19 cellular contexts compared by ENCODE assay signal in the genomic region with DNA sequence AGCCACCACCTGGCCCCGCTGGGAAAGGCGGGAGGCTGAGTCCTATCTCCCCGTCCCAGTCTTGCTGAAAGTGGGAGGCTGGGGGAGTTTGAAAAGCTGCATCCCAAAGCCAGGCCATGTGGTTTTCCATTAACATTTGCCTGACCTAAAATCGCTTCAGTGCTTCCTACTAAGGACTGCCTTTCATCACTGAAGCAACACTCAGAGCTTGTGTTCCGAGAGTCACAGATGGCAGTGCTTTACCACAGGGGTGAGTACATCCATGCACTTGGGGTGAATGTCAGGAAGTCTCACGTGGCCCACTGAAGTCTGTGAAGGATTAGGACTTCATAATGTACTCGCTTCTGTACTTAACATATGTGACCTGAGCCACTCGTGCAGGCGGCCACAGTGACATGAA. TPM values are rescaled to one million over a fixed set of nuclear protein-coding genes. Genes with fewer than 3 reads are reported as not detected.
"Had no signal": no experiment of that assay in that cellular context is flagged by ENCODE, and none has a peak within 500 bp of the region (broad histone marks: within the 10 kb centered on the region; RNA-seq: fewer than 3 reads in every experiment).

No MANE protein-coding gene starts in this region.

- H3K36me3 ChIP-seq: lower lobe of right lung, upper lobe of left lung had no signal

- H3K27me3 ChIP-seq: foreskin keratinocyte, upper lobe of left lung had no signal

- H3K27ac ChIP-seq: coronary artery, foreskin keratinocyte, lower lobe of right lung, skin epidermis, upper lobe of left lung had no signal

- H3K4me3 ChIP-seq: coronary artery, lower lobe of right lung, skin epidermis, upper lobe of left lung had no signal

- H3K4me3 Mint-ChIP-seq: activated B cell treated with CpG ODN at 0.5 μM for 24 hours; activated CD4-positive, alpha-beta T cell treated with anti-CD3 and anti-CD28 coated beads, Interleukin-2, amount 10 ng/mL, durations not matched to agents 24 days and 14 days; activated CD8-positive, alpha-beta T cell treated with anti-CD3 and anti-CD28 coated beads, Interleukin-2, amount 10 ng/mL, durations not matched to agents 7 days and 5 days; T-helper 17 cell had no signal

- H3K9me3 ChIP-seq: lower lobe of right lung, upper lobe of left lung had no signal

- H3K27ac Mint-ChIP-seq: activated B cell treated with CpG ODN at 0.5 μM for 24 hours; activated CD4-positive, alpha-beta T cell treated with anti-CD3 and anti-CD28 coated beads, Interleukin-2, amount 10 ng/mL, durations not matched to agents 24 days and 14 days; activated CD8-positive, alpha-beta T cell treated with anti-CD3 and anti-CD28 coated beads, Interleukin-2, amount 10 ng/mL, durations not matched to agents 7 days and 5 days; activated naive CD4-positive, alpha-beta T cell treated with anti-CD3 and anti-CD28 coated beads, Interleukin-2, amount 50 U/mL, for 72 hours; T-helper 17 cell had no signal

- H3K4me1 Mint-ChIP-seq: activated B cell treated with CpG ODN at 0.5 μM for 24 hours; activated CD4-positive, alpha-beta T cell treated with anti-CD3 and anti-CD28 coated beads, Interleukin-2, amount 10 ng/mL, durations not matched to agents 24 days and 14 days; T-helper 17 cell had no signal

- H3K27me3 Mint-ChIP-seq: activated B cell treated with CpG ODN at 0.5 μM for 24 hours; activated CD4-positive, alpha-beta T cell treated with anti-CD3 and anti-CD28 coated beads, Interleukin-2, amount 10 ng/mL, durations not matched to agents 24 days and 14 days had no signal

- DNase-seq: activated B cell treated with CpG ODN at 0.5 μM for 24 hours; activated CD4-positive, alpha-beta T cell treated with anti-CD3 and anti-CD28 coated beads, Interleukin-2, amount 10 ng/mL, durations not matched to agents 24 days and 14 days; activated CD8-positive, alpha-beta memory T cell treated with anti-CD3 and anti-CD28 coated beads, Interleukin-2, amount 50 U/mL, for 4 hours; activated CD8-positive, alpha-beta T cell treated with anti-CD3 and anti-CD28 coated beads, Interleukin-2, amount 10 ng/mL, durations not matched to agents 7 days and 5 days; activated gamma-delta T cell; activated T-cell treated with anti-CD3 and anti-CD28 coated beads, Interleukin-2, amount 50 U/mL, for 48 hours; central memory CD4-positive, alpha-beta T cell; effector CD4-positive, alpha-beta T cell; foreskin keratinocyte; left cardiac atrium; lower lobe of right lung; stimulated activated CD4-positive, alpha-beta T cell treated with anti-CD3 and anti-CD28 coated beads, Interleukin-4, amount 100 ng/mL, for 4 hours; stimulated activated CD8-positive, alpha-beta memory T cell treated with anti-CD3 and anti-CD28 coated beads, Interleukin-4, amount 100 ng/mL, for 48 hours; stimulated activated naive CD4-positive, alpha-beta T cell treated with Interleukin-2 at 50 U/mL for 16 hours; T-helper 17 cell; upper lobe of left lung had no signal

- H3K9me3 Mint-ChIP-seq: activated CD4-positive, alpha-beta T cell treated with anti-CD3 and anti-CD28 coated beads, Interleukin-2, amount 10 ng/mL, durations not matched to agents 24 days and 14 days had no signal

RNA-seq across cellular contexts. Expression of a gene that starts 43.3 kb away (rescaled TPM):
- total RNA-seq: T-helper 17 cell had no signal
